ENCODE assay signal across 12 cellular contexts in the genomic region with DNA sequence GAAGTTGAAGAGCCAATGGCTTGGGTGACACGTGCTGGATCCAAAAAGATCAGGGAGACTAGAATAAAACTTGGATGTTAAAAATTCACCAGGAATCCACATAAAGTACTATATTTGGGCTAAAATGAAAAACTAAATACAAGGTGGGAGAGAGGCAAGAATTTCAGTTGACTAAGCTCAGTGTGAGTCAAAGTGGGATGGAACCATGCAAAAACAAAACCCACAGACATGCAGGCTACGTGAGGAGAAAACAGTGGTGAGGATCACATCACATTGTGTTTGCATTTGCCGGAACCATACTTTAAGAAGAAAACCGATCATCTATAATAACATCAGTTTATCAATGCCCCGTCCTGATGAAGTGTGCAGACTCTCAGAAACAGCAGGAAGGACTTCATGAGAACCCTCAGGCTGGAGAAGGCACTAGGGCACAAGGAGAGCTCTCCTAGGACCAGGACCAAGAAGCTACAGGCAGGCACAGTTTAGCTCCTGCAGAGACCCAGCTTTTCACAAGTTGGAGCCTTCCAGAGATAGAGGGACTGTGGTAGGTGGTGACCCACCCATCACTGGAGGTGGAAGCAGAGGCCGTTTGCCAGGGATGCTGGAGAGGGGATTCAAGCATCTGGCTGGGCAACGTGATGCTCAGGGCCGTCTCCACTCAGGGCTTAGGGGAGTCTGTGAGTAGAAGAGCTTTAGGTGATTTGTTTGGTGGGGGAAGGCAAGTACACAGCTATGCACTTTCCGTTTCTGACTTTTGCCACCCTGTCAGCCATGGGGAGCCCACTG. TPM values are rescaled to one million over a fixed set of nuclear protein-coding genes. Genes with fewer than 3 reads are reported as not detected.
DNase-seq lines count a peak whose midpoint lies in the region; ATAC-seq and TF ChIP-seq lines count a peak whose summit lies in the region.
"Had no signal": no experiment of that assay in that cellular context is flagged by ENCODE, and none has a peak within 500 bp of the region (broad histone marks: within the 10 kb centered on the region; RNA-seq: fewer than 3 reads in every experiment).

No MANE protein-coding gene starts in this region.

- 81 to 87% (median 83%) methylated on average over 9 of the region's 9 CpGs for WGBS in ovary, 3 donors

- H3K27me3 ChIP-seq in ovary (no peaks in the 10 kb centered on the region), H7 (ENCODE audit: control insufficient read depth, insufficient read depth, low read length) (no peaks in the 10 kb centered on the region)
- H3K27me3 ChIP-seq: BLaER1, transverse colon had no signal

- no peak overlapping the region for H3K4me3 ChIP-seq in coronary artery
- H3K4me3 ChIP-seq in ovary, result no peak overlapping the region
- H3K4me3 ChIP-seq in H7 (ENCODE audit: insufficient read depth, low read depth, low read length), result no peak overlapping the region
- H3K4me3 ChIP-seq: BLaER1, PC-9, transverse colon had no signal

- intact Hi-C loops in ovary (cut with DNase I), result no loop called here

- H3K9me3 ChIP-seq in ovary, result no peaks in the 10 kb centered on the region
- H3K9me3 ChIP-seq: BLaER1, transverse colon had no signal

- no peak for TF ChIP-seq POLR2A in ovary (IDR thresholded peaks at IDR 0.05)

- ATAC-seq in GM19023 (IDR thresholded peaks at IDR 0.05; ENCODE audit: unreplicated experiment) (peak; percentile 57), GM21737 (IDR thresholded peaks at IDR 0.05; ENCODE audit: unreplicated experiment) (no peak)

- no peaks in the 10 kb centered on the region for H3K36me3 ChIP-seq in ovary
- H3K36me3 ChIP-seq in H7 (replicated peaks; ENCODE audit: control insufficient read depth, insufficient read depth, low read length), result no peaks in the 10 kb centered on the region
- H3K36me3 ChIP-seq: BLaER1, transverse colon had no signal

- TF ChIP-seq EP300 in ovary (IDR thresholded peaks at IDR 0.05), result no peak

- peaks cover 2% of the 10 kb centered on the region for H3K4me1 ChIP-seq in ovary (ENCODE audit: insufficient read depth)

- peak; percentile 53 for DNase-seq in AG08396 (ENCODE audit: low spot score)
- DNase-seq in HT1080 (ENCODE audit: low read depth), result peak; percentile 23
- DNase-seq in coronary artery (ENCODE audit: low spot score), result peak; percentile 52
- no peak for DNase-seq in ovary
- no peak for DNase-seq in caudate nucleus (lab: John Stamatoyannopoulos, UW)
- DNase-seq in H7, result no peak

- no peak overlapping the region for H3K27ac ChIP-seq in coronary artery
- no peak overlapping the region for H3K27ac ChIP-seq in ovary
- no peak overlapping the region for H3K27ac ChIP-seq in caudate nucleus (ENCODE audit: low read depth, low read length)
- H3K27ac ChIP-seq: BLaER1, epithelial cell of prostate had no signal

- TF ChIP-seq CTCF in coronary artery (IDR thresholded peaks at IDR 0.05) (no peak), ovary (IDR thresholded peaks at IDR 0.05) (no peak)

RNA-seq across cellular contexts. Expression of a gene that starts 29.0 kb away (rescaled TPM):
- total RNA-seq in HT1080 (2014; rRNA removed; shearing (Covaris generic)), result not detected in 2 replicates
- 0.03 TPM in 1 of 2 replicates, not detected in the other for polyA plus RNA-seq in HT1080 (2015; cell fraction: cytosol; rRNA removed)
- polyA plus RNA-seq in HT1080 (2015; cell fraction: nucleus; rRNA removed), result 0.27 and 0.40 TPM in 2 replicates
- under 1 TPM in 3 of 7 donors, not detected in 4; 0.20 to 0.69 (median 0.24) TPM for total RNA-seq in ovary
- polyA plus RNA-seq in ovary, result under 1 TPM in 1 of 2 donors, not detected in 1; 0.04 TPM
- total RNA-seq in H7 (2014; rRNA removed; shearing (Covaris generic)), result 0.14 and 0.33 TPM in 2 replicates

Comparison
In these comparisons a context has a peak if more than half of its experiments do, and no peak if none do; other contexts are left out.
1. DNase-seq: peak in AG08396 (single experiment), HT1080 (single experiment) and coronary artery (single experiment); none in ovary (0 of 5), caudate nucleus (0 of 61) and H7 (single experiment).